Comparison of ENCODE assay signal across 10 cellular contexts in genomic region chrX:21662761-21663160, GRCh38. TPM values are rescaled to one million over a fixed set of nuclear protein-coding genes. Genes with fewer than 3 reads are reported as not detected.
"Had no signal": no experiment of that assay in that cellular context is flagged by ENCODE, and none has a peak within 500 bp of the region (broad histone marks: within the 10 kb centered on the region; RNA-seq: fewer than 3 reads in every experiment).

No MANE protein-coding gene starts in this region.

- H3K9me3 ChIP-seq: HAP-1 had no signal

- H3K4me1 ChIP-seq: HAP-1 had no signal

- H3K4me3 ChIP-seq: GM23248, HAP-1 had no signal

- H3K27ac ChIP-seq: GM23248, HL-60 had no signal

- DNase-seq: GM23248, GOT3, H7, HFFc6 had no signal

- ATAC-seq: HCT116, HepG2 had no signal

- H3K9ac ChIP-seq: GM23248 had no signal

- H3K36me3 ChIP-seq: HAP-1 had no signal

RNA-seq across cellular contexts. Expression of gene KLHL34, which starts 4.6 kb away (rescaled TPM):
- total RNA-seq: GM23248, H4, H7, HepG2, HFFc6, HT1080 had no signal
- polyA plus RNA-seq: GM23248, HepG2 had no signal
